30 cellular contexts compared by ENCODE assay signal in genomic region chr1:153614906-153615305, GRCh38. TPM values are rescaled to one million over a fixed set of nuclear protein-coding genes. Genes with fewer than 3 reads are reported as not detected.
DNase-seq lines count a peak whose midpoint lies in the region; ATAC-seq, FAIRE-seq and TF ChIP-seq lines count a peak whose summit lies in the region.
"Had no signal": no experiment of that assay in that cellular context is flagged by ENCODE, and none has a peak within 500 bp of the region (broad histone marks: within the 10 kb centered on the region; RNA-seq: fewer than 3 reads in every experiment).

No MANE protein-coding gene starts in this region.

- POLR2A ChIA-PET in MCF 10A (lab: Yijun Ruan, JAX) = interaction anchor here (0.7 to 46.1 kb wide), 23 partner anchors 1 to 660 kb away, joined by 3 to 1272 read pairs (median 6); partner anchors contain the start of genes CHTOP, ILF2, RAB13 and S100A1

- H3K79me2 ChIP-seq in keratinocyte (ENCODE audit: control insufficient read depth, insufficient read depth, low read length) = peaks cover 59% of the 10 kb centered on the region

- dilution Hi-C loops in keratinocyte (cut with MboI; ENCODE audit: extremely low pct_ligation_motif_present, low sequenced_read_pairs) = no loop called here

- intact Hi-C loops in MCF 10A (cut with micrococcal nuclease) = loop anchor here (5.0 kb wide), 1 partner anchor 372 kb away; the partner anchor contains the start of gene RAB13

- peak overlapping the region; percentile 90 for H3K4me3 Mint-ChIP-seq in MCF 10A (ENCODE audit: unreplicated experiment)
- no peak overlapping the region for H3K4me3 Mint-ChIP-seq in stimulated activated memory B cell treated with anti-CD40 and anti-IgM and Interleukin-4, amounts not matched to agents 10 μg/mL and 1 μg/mL and 100 μg/mL, for 72 hours
- H3K4me3 Mint-ChIP-seq: activated CD4-positive, alpha-beta T cell treated with anti-CD3 and anti-CD28 coated beads, Interleukin-2, amount 10 ng/mL, durations not matched to agents 24 days and 14 days; naive thymus-derived CD8-positive, alpha-beta T cell; T-helper 2 cell treated with Interferon-gamma antibody and Interleukin-4, amounts not matched to agents 5 μg/mL and 100 μg/mL, for 36 hours had no signal

- H3K4me1 Mint-ChIP-seq in MCF 10A (ENCODE audit: insufficient read depth, unreplicated experiment) = peaks cover 64% of the 10 kb centered on the region
- peaks cover 29% of the 10 kb centered on the region for H3K4me1 Mint-ChIP-seq in stimulated activated memory B cell treated with anti-CD40 and anti-IgM and Interleukin-4, amounts not matched to agents 10 μg/mL and 1 μg/mL and 100 μg/mL, for 72 hours

- BruUV-seq in MCF 10A (replicated peaks; lab: Mats Ljungman, UMichigan) = no TSS peak

- H3K4me3 ChIP-seq in BLaER1 treated with 17β-estradiol and CSF1 and Interleukin-3, amounts not matched to agents 10 nM and 100 nM = no peak overlapping the region
- H3K4me3 ChIP-seq in keratinocyte (ENCODE audit: control insufficient read depth in 2 of 3, extremely low read depth in 1 of 3, insufficient read depth in 2 of 3, low read depth in 1 of 3, low read length in 3 of 3) = peak overlapping the region; percentile 90 to 100 (median 98)
- H3K4me3 ChIP-seq: GM23248, right lobe of liver had no signal

- H3K4me2 ChIP-seq in BLaER1 treated with 17β-estradiol and CSF1 and Interleukin-3, amounts not matched to agents 10 nM and 100 nM = peak overlapping the region in 9 of 11 experiments; percentile 11 to 71 (median 50); a peak in 15 of 22 replicates
- peak overlapping the region; percentile 86 for H3K4me2 ChIP-seq in keratinocyte (ENCODE audit: control insufficient read depth, extremely low read depth, insufficient read depth, low read depth, low read length)

- H4K20me1 ChIP-seq in BLaER1 treated with 17β-estradiol and CSF1 and Interleukin-3, amounts not matched to agents 10 nM and 100 nM = no peaks in the 10 kb centered on the region
- H4K20me1 ChIP-seq in keratinocyte (ENCODE audit: control insufficient read depth, extremely low read depth, insufficient read depth, low read length) = no peaks in the 10 kb centered on the region

- no peak for FAIRE-seq in keratinocyte (lab: Jason Lieb, UNC)
- FAIRE-seq: GM12892 had no signal

- H3K4me1 ChIP-seq in BLaER1 treated with 17β-estradiol and CSF1 and Interleukin-3, amounts not matched to agents 10 nM and 100 nM = peaks cover 41 to 84% (median 57%) of the 10 kb centered on the region in 10 experiments
- H3K4me1 ChIP-seq in keratinocyte (ENCODE audit: control insufficient read depth, extremely low read depth, insufficient read depth, low read length) = peaks cover 36% of the 10 kb centered on the region

- CTCF ChIA-PET in MCF 10A (lab: Yijun Ruan, JAX) = interaction anchor here (0.7 to 11.8 kb wide), 15 partner anchors 7 to 371 kb away, joined by 3 to 214 read pairs (median 5); partner anchors contain the start of genes RAB13, S100A1 and S100A13

- ATAC-seq in stimulated activated memory B cell treated with anti-CD40 and anti-IgM and Interleukin-4, amounts not matched to agents 10 μg/mL and 1 μg/mL and 100 μg/mL, for 72 hours = no peak
- no peak for ATAC-seq in HG03457 (IDR thresholded peaks at IDR 0.05; ENCODE audit: unreplicated experiment)
- ATAC-seq: naive thymus-derived CD8-positive, alpha-beta T cell; right lobe of liver; SK-N-SH treated with all-trans-retinoic acid at 6 μM for 48 hours had no signal

- no peaks in the 10 kb centered on the region for H3K27me3 ChIP-seq in BLaER1 treated with 17β-estradiol and CSF1 and Interleukin-3, amounts not matched to agents 10 nM and 100 nM
- no peaks in the 10 kb centered on the region for H3K27me3 ChIP-seq in keratinocyte (ENCODE audit: control insufficient read depth, extremely low read depth, insufficient read depth, low read length)
- H3K27me3 ChIP-seq: right lobe of liver had no signal

- no peak for DNase-seq in MCF 10A (ENCODE audit: unreplicated experiment)
- DNase-seq in keratinocyte (ENCODE audit: low read depth, low spot score) = no peak
- no peak for DNase-seq in stimulated activated CD4-positive, alpha-beta T cell treated with anti-CD3 and anti-CD28 coated beads, Interleukin-1b, Interleukin-23, amount 100 ng/mL, for 48 hours
- no peak for DNase-seq in NCI-H82 (lab: John Stamatoyannopoulos, UW)
- no peak for DNase-seq in CD1c-positive myeloid dendritic cell (ENCODE audit: extremely low spot score)
- DNase-seq: 8988T; activated CD4-positive, alpha-beta T cell treated with anti-CD3 and anti-CD28 coated beads, Interleukin-2, amount 10 ng/mL, durations not matched to agents 24 days and 14 days; activated naive CD4-positive, alpha-beta T cell treated with anti-CD3 and anti-CD28 coated beads, Interleukin-2, amount 50 U/mL, for 16 hours; DND-41; effector memory CD4-positive, alpha-beta T cell; KG1; mesendoderm; naive thymus-derived CD8-positive, alpha-beta T cell; NCI-H1694; NCI-H2171 treated with DMSO at 0.1 percent for 48 hours; NCI-H524 treated with DMSO at 0.1 percent for 48 hours; RPMI8226; substantia nigra had no signal

- H3K27me3 Mint-ChIP-seq in MCF 10A (ENCODE audit: insufficient read depth, unreplicated experiment) = no peaks in the 10 kb centered on the region
- no peaks in the 10 kb centered on the region for H3K27me3 Mint-ChIP-seq in stimulated activated memory B cell treated with anti-CD40 and anti-IgM and Interleukin-4, amounts not matched to agents 10 μg/mL and 1 μg/mL and 100 μg/mL, for 72 hours
- H3K27me3 Mint-ChIP-seq: activated CD4-positive, alpha-beta T cell treated with anti-CD3 and anti-CD28 coated beads, Interleukin-2, amount 10 ng/mL, durations not matched to agents 24 days and 14 days; naive thymus-derived CD8-positive, alpha-beta T cell had no signal

- no peaks in the 10 kb centered on the region for H3K9me3 Mint-ChIP-seq in MCF 10A (ENCODE audit: unreplicated experiment)
- H3K9me3 Mint-ChIP-seq in stimulated activated memory B cell treated with anti-CD40 and anti-IgM and Interleukin-4, amounts not matched to agents 10 μg/mL and 1 μg/mL and 100 μg/mL, for 72 hours = no peaks in the 10 kb centered on the region
- H3K9me3 Mint-ChIP-seq: activated CD4-positive, alpha-beta T cell treated with anti-CD3 and anti-CD28 coated beads, Interleukin-2, amount 10 ng/mL, durations not matched to agents 24 days and 14 days; naive thymus-derived CD8-positive, alpha-beta T cell; T-helper 2 cell treated with Interferon-gamma antibody and Interleukin-4, amounts not matched to agents 5 μg/mL and 100 μg/mL, for 36 hours had no signal

- no peak overlapping the region for H3K9ac ChIP-seq in BLaER1 treated with 17β-estradiol and CSF1 and Interleukin-3, amounts not matched to agents 10 nM and 100 nM
- peak overlapping the region; percentile 99 for H3K9ac ChIP-seq in keratinocyte (ENCODE audit: control insufficient read depth, extremely low read depth, insufficient read depth, low read length)
- H3K9ac ChIP-seq: GM23248 had no signal

- no peak overlapping the region for H2AFZ ChIP-seq in keratinocyte (ENCODE audit: control insufficient read depth, low read length)
- H2AFZ ChIP-seq: GM23248 had no signal

- H3K27ac ChIP-seq in BLaER1 treated with 17β-estradiol and CSF1 and Interleukin-3, amounts not matched to agents 10 nM and 100 nM = 0 out of 22 replicates have a peak overlapping the region, but pooled peaks of 2 of the 11 experiments have one; percentile 2 to 61
- H3K27ac ChIP-seq in keratinocyte (ENCODE audit: control insufficient read depth, insufficient read depth, low read length) = peak overlapping the region; percentile 99
- H3K27ac ChIP-seq: GM23248, right lobe of liver, VCaP had no signal

- peaks cover 32% of the 10 kb centered on the region for H3K36me3 Mint-ChIP-seq in MCF 10A (ENCODE audit: insufficient read depth, unreplicated experiment)
- H3K36me3 Mint-ChIP-seq in stimulated activated memory B cell treated with anti-CD40 and anti-IgM and Interleukin-4, amounts not matched to agents 10 μg/mL and 1 μg/mL and 100 μg/mL, for 72 hours = no peaks in the 10 kb centered on the region
- H3K36me3 Mint-ChIP-seq: naive thymus-derived CD8-positive, alpha-beta T cell had no signal

- peaks cover 0 to 7% (median 6%) of the 10 kb centered on the region in 11 experiments; a peak in 12 of 22 replicates for H3K9me3 ChIP-seq in BLaER1 treated with 17β-estradiol and CSF1 and Interleukin-3, amounts not matched to agents 10 nM and 100 nM (replicated peaks in 1 of 11)
- H3K9me3 ChIP-seq in keratinocyte (ENCODE audit: control insufficient read depth, low read depth, low read length) = no peaks in the 10 kb centered on the region
- H3K9me3 ChIP-seq: right lobe of liver had no signal

- peaks cover 15 to 22% (median 19%) of the 10 kb centered on the region in 11 experiments for H3K36me3 ChIP-seq in BLaER1 treated with 17β-estradiol and CSF1 and Interleukin-3, amounts not matched to agents 10 nM and 100 nM
- H3K36me3 ChIP-seq in keratinocyte (ENCODE audit: control insufficient read depth in 2 of 2, extremely low read depth in 1 of 2, insufficient read depth in 2 of 2, low read length in 2 of 2) = peaks cover 8 to 40% of the 10 kb centered on the region in 2 experiments
- H3K36me3 ChIP-seq: right lobe of liver had no signal

- H3K27ac Mint-ChIP-seq in MCF 10A (ENCODE audit: low read depth, unreplicated experiment) = peak overlapping the region; percentile 94
- H3K27ac Mint-ChIP-seq in stimulated activated memory B cell treated with anti-CD40 and anti-IgM and Interleukin-4, amounts not matched to agents 10 μg/mL and 1 μg/mL and 100 μg/mL, for 72 hours = peak overlapping the region; percentile 40
- H3K27ac Mint-ChIP-seq: activated CD4-positive, alpha-beta T cell treated with anti-CD3 and anti-CD28 coated beads, Interleukin-2, amount 10 ng/mL, durations not matched to agents 24 days and 14 days; T-helper 2 cell treated with Interferon-gamma antibody and Interleukin-4, amounts not matched to agents 5 μg/mL and 100 μg/mL, for 36 hours had no signal

- TF ChIP-seq CTCF in MCF 10A (IDR thresholded peaks at IDR 0.05; ENCODE audit: unreplicated experiment) = no peak
- TF ChIP-seq CTCF in keratinocyte (optimal IDR thresholded peaks at IDR 0.05 in 1 of 3, IDR thresholded peaks at IDR 0.05 in 1 of 3, conservative IDR thresholded peaks at IDR 0.05 in 1 of 3; ENCODE audit: extremely low read depth in 1 of 3, insufficient read depth in 2 of 3, low read length in 3 of 3) = no peak

- no peaks in the 10 kb centered on the region for H3K9me1 ChIP-seq in keratinocyte (ENCODE audit: control insufficient read depth, extremely low read depth, insufficient read depth, low read length)

RNA-seq across cellular contexts. Expression of gene S100A14, which starts 1.2 kb away (rescaled TPM):
- total RNA-seq in MCF 10A (2022) = 264 and 332 TPM in 2 replicates
- 1,249 to 1,646 TPM (median 1,394 TPM) in 3 replicates for polyA plus RNA-seq in keratinocyte
- polyA plus RNA-seq in keratinocyte (2011; ENCODE audit: low read depth) = 1,951 TPM
- 1,566 and 1,644 TPM in 2 replicates for polyA plus RNA-seq in keratinocyte (2011; cell fraction: cytosol; rRNA removed)
- 614 and 760 TPM in 2 replicates for polyA plus RNA-seq in keratinocyte (2011; cell fraction: nucleus; rRNA removed)
- polyA plus RNA-seq in keratinocyte (2012; ENCODE audit: low replicate concordance) = 1,389 and 1,858 TPM in 2 replicates
- polyA minus RNA-seq in keratinocyte = 691 to 1,029 TPM (median 755 TPM) in 3 replicates
- 520 TPM for polyA minus RNA-seq in keratinocyte (2011; cell fraction: cytosol; rRNA and poly(A)+ RNA removed)
- polyA minus RNA-seq in keratinocyte (2011; cell fraction: nucleus; rRNA and poly(A)+ RNA removed) = 81.8 and 131 TPM in 2 replicates
- total RNA-seq: activated CD4-positive, alpha-beta T cell treated with anti-CD3 and anti-CD28 coated beads, Interleukin-2, amount 10 ng/mL, durations not matched to agents 24 days and 14 days; cerebellum; glomerular endothelial cell; naive thymus-derived CD8-positive, alpha-beta T cell had no signal
- polyA plus RNA-seq: naive thymus-derived CD8-positive, alpha-beta T cell had no signal

RNA-seq across cellular contexts. Expression of gene S100A16, which starts 2.0 kb away (rescaled TPM):
- total RNA-seq in MCF 10A (2022) = 1,014 and 1,213 TPM in 2 replicates
- polyA plus RNA-seq in keratinocyte = 1,620 to 2,357 TPM (median 2,299 TPM) in 3 replicates
- 478 TPM for polyA plus RNA-seq in keratinocyte (2011; ENCODE audit: low read depth)
- polyA plus RNA-seq in keratinocyte (2011; cell fraction: cytosol; rRNA removed) = 1,853 and 2,422 TPM in 2 replicates
- polyA plus RNA-seq in keratinocyte (2011; cell fraction: nucleus; rRNA removed) = 641 and 719 TPM in 2 replicates
- polyA plus RNA-seq in keratinocyte (2012; ENCODE audit: low replicate concordance) = 1,429 and 1,473 TPM in 2 replicates
- 883 to 1,336 TPM (median 1,077 TPM) in 3 replicates for polyA minus RNA-seq in keratinocyte
- polyA minus RNA-seq in keratinocyte (2011; cell fraction: cytosol; rRNA and poly(A)+ RNA removed) = 1,097 TPM
- polyA minus RNA-seq in keratinocyte (2011; cell fraction: nucleus; rRNA and poly(A)+ RNA removed) = 264 and 275 TPM in 2 replicates
- total RNA-seq: activated CD4-positive, alpha-beta T cell treated with anti-CD3 and anti-CD28 coated beads, Interleukin-2, amount 10 ng/mL, durations not matched to agents 24 days and 14 days; naive thymus-derived CD8-positive, alpha-beta T cell had no signal
- polyA plus RNA-seq: naive thymus-derived CD8-positive, alpha-beta T cell had no signal

RNA-seq across cellular contexts. Expression of gene S100A13, which starts 12.4 kb away (rescaled TPM):
- total RNA-seq in MCF 10A (2022) = 210 and 236 TPM in 2 replicates
- polyA plus RNA-seq in keratinocyte = 215 to 276 TPM (median 228 TPM) in 3 replicates
- polyA plus RNA-seq in keratinocyte (2011; ENCODE audit: low read depth) = 23.1 TPM
- 196 and 254 TPM in 2 replicates for polyA plus RNA-seq in keratinocyte (2011; cell fraction: cytosol; rRNA removed)
- 79.2 and 99.1 TPM in 2 replicates for polyA plus RNA-seq in keratinocyte (2011; cell fraction: nucleus; rRNA removed)
- 67.0 and 191 TPM in 2 replicates for polyA plus RNA-seq in keratinocyte (2012; ENCODE audit: low replicate concordance)
- polyA minus RNA-seq in keratinocyte = 66.1 to 141 TPM (median 117 TPM) in 3 replicates
- 64.7 TPM for polyA minus RNA-seq in keratinocyte (2011; cell fraction: cytosol; rRNA and poly(A)+ RNA removed)
- polyA minus RNA-seq in keratinocyte (2011; cell fraction: nucleus; rRNA and poly(A)+ RNA removed) = 10.3 and 13.6 TPM in 2 replicates

RNA-seq across cellular contexts. Expression of gene S100A1, which starts 13.3 kb away (rescaled TPM):
- 0.74 TPM in 1 of 2 replicates, not detected in the other for total RNA-seq in MCF 10A (2022)
- 0.12 to 0.15 TPM in 2 of 3 replicates, not detected in the other for polyA plus RNA-seq in keratinocyte
- polyA plus RNA-seq in keratinocyte (2011; ENCODE audit: low read depth) = 1.3 TPM
- polyA plus RNA-seq in keratinocyte (2011; cell fraction: cytosol; rRNA removed) = 0.27 TPM in 1 of 2 replicates, not detected in the other
- not detected in 2 replicates for polyA plus RNA-seq in keratinocyte (2011; cell fraction: nucleus; rRNA removed)
- polyA plus RNA-seq in keratinocyte (2012; ENCODE audit: low replicate concordance) = 1.1 and 1.4 TPM in 2 replicates
- polyA minus RNA-seq in keratinocyte = not detected in 3 replicates
- not detected for polyA minus RNA-seq in keratinocyte (2011; cell fraction: cytosol; rRNA and poly(A)+ RNA removed)
- polyA minus RNA-seq in keratinocyte (2011; cell fraction: nucleus; rRNA and poly(A)+ RNA removed) = not detected in 2 replicates
- total RNA-seq: activated CD4-positive, alpha-beta T cell treated with anti-CD3 and anti-CD28 coated beads, Interleukin-2, amount 10 ng/mL, durations not matched to agents 24 days and 14 days; glomerular endothelial cell; GM23248; HT1080; naive thymus-derived CD8-positive, alpha-beta T cell had no signal
- polyA plus RNA-seq: naive thymus-derived CD8-positive, alpha-beta T cell had no signal

RNA-seq across cellular contexts. Expression of gene CHTOP, which starts 19.0 kb away (rescaled TPM):
- total RNA-seq in MCF 10A (2022) = 147 and 156 TPM in 2 replicates
- polyA plus RNA-seq in keratinocyte = 46.7 to 68.6 TPM (median 56.0 TPM) in 3 replicates
- polyA plus RNA-seq in keratinocyte (2011; ENCODE audit: low read depth) = 23.4 TPM
- polyA plus RNA-seq in keratinocyte (2011; cell fraction: cytosol; rRNA removed) = 32.9 and 40.8 TPM in 2 replicates
- 66.9 and 80.9 TPM in 2 replicates for polyA plus RNA-seq in keratinocyte (2011; cell fraction: nucleus; rRNA removed)
- 52.9 and 54.0 TPM in 2 replicates for polyA plus RNA-seq in keratinocyte (2012; ENCODE audit: low replicate concordance)
- 12.4 to 35.9 TPM (median 23.4 TPM) in 3 replicates for polyA minus RNA-seq in keratinocyte
- 35.3 TPM for polyA minus RNA-seq in keratinocyte (2011; cell fraction: cytosol; rRNA and poly(A)+ RNA removed)
- polyA minus RNA-seq in keratinocyte (2011; cell fraction: nucleus; rRNA and poly(A)+ RNA removed) = 22.9 and 31.6 TPM in 2 replicates

Comparison
In these comparisons a context has a peak if more than half of its experiments do, and no peak if none do; other contexts are left out.
1. H3K4me3 ChIP-seq: peak in keratinocyte (3 of 3); none in BLaER1 treated with 17β-estradiol and CSF1 and Interleukin-3, amounts not matched to agents 10 nM and 100 nM (0 of 10).